ENCODE assay signal across 19 cellular contexts in the genomic region with DNA sequence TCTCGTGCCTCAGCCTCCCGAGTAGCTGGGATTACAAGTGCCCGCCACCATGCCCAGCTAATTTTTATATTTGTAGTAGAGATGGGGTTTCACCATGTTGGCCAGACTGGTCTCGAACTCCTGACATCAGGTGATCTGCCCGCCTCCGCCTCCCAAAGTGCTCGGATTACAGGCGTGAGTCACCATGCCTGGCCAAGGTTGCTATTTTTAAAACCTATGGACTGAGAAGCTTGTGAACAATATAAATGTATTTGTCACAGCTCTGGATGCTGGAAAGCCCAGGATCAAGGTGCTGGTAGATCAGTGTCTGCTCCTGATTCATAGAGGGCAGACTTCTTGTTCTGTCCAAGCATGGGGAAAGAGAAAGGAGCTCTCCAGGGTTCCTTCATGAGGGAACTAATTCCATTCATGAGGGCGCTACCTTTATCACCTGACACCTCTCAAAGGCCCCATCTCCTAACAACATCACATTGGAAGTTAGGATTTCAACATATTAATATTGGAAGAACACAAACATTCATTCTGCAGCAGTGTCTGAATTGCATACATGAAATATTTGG. TPM values are rescaled to one million over a fixed set of nuclear protein-coding genes. Genes with fewer than 3 reads are reported as not detected.
DNase-seq lines count a peak whose midpoint lies in the region; ATAC-seq and TF ChIP-seq lines count a peak whose summit lies in the region.
"Had no signal": no experiment of that assay in that cellular context is flagged by ENCODE, and none has a peak within 500 bp of the region (broad histone marks: within the 10 kb centered on the region; RNA-seq: fewer than 3 reads in every experiment).

No MANE protein-coding gene starts in this region.

- H3K27me3 ChIP-seq in osteoblast (ENCODE audit: insufficient read depth, low read length), result no peaks in the 10 kb centered on the region
- H3K27me3 ChIP-seq: esophagus squamous epithelium, hepatocyte, right lobe of liver, uterus had no signal

- no peaks in the 10 kb centered on the region for H3K9me3 ChIP-seq in osteoblast (ENCODE audit: low read depth, low read length)
- H3K9me3 ChIP-seq: esophagus squamous epithelium, right lobe of liver, uterus had no signal

- H3K27me3 Mint-ChIP-seq in activated T-cell treated with anti-CD3 and anti-CD28 coated beads, Interleukin-2, amount 50 U/mL, for 72 hours (ENCODE audit: low read depth), result no peaks in the 10 kb centered on the region
- H3K27me3 Mint-ChIP-seq in activated T-cell treated with anti-CD3 and anti-CD28 coated beads, Interleukin-2, amount 50 U/mL, for 4 hours (ENCODE audit: low read depth), result no peaks in the 10 kb centered on the region
- H3K27me3 Mint-ChIP-seq in endothelial cell (ENCODE audit: unreplicated experiment), result peaks cover 2% of the 10 kb centered on the region

- DNase-seq in activated T-cell treated with anti-CD3 and anti-CD28 coated beads, Interleukin-2, amount 50 U/mL, for 72 hours, result no peak
- no peak for DNase-seq in activated T-cell treated with anti-CD3 and anti-CD28 coated beads, Interleukin-2, amount 50 U/mL, for 4 hours
- DNase-seq in RPMI7951 (ENCODE audit: low read depth) (peak; percentile 24), endothelial cell (ENCODE audit: low spot score) (no peak), NCI-H1105 treated with DMSO at 0.1 percent for 48 hours (lab: John Stamatoyannopoulos, UW) (no peak), osteoblast (ENCODE audit: insufficient read length, low spot score, missing footprints) (no peak)
- DNase-seq in stimulated activated effector memory CD8-positive, alpha-beta T cell treated with anti-CD3 and anti-CD28 coated beads, Interleukin-12 subunit alpha, Interleukin-12 subunit beta, amount 100 ng/mL, for 72 hours (ENCODE audit: low spot score in 2 of 2), result no peak
- DNase-seq: ACHN, activated gamma-delta T cell, esophagus squamous epithelium, KG1, NCI-H1417 treated with DMSO at 0.1 percent for 48 hours, right lobe of liver, uterus had no signal

- H3K27ac Mint-ChIP-seq in activated T-cell treated with anti-CD3 and anti-CD28 coated beads, Interleukin-2, amount 50 U/mL, for 72 hours, result peak overlapping the region; percentile 0
- H3K27ac Mint-ChIP-seq in endothelial cell (ENCODE audit: unreplicated experiment), result no peak overlapping the region
- H3K27ac Mint-ChIP-seq in stimulated activated effector memory CD8-positive, alpha-beta T cell treated with anti-CD3 and anti-CD28 coated beads, Interleukin-12 subunit alpha, Interleukin-12 subunit beta, amount 100 ng/mL, for 72 hours, result peak overlapping the region; percentile 52

- TF ChIP-seq CTCF in endothelial cell (IDR thresholded peaks at IDR 0.05; ENCODE audit: unreplicated experiment), result no peak
- no peak for TF ChIP-seq CTCF in osteoblast (IDR thresholded peaks at IDR 0.05; ENCODE audit: extremely low read depth, low read depth, low read length)

- H3K9me3 Mint-ChIP-seq in activated T-cell treated with anti-CD3 and anti-CD28 coated beads, Interleukin-2, amount 50 U/mL, for 72 hours, result no peaks in the 10 kb centered on the region
- H3K9me3 Mint-ChIP-seq in activated T-cell treated with anti-CD3 and anti-CD28 coated beads, Interleukin-2, amount 50 U/mL, for 4 hours, result no peaks in the 10 kb centered on the region
- no peaks in the 10 kb centered on the region for H3K9me3 Mint-ChIP-seq in endothelial cell (ENCODE audit: unreplicated experiment)
- H3K9me3 Mint-ChIP-seq in stimulated activated effector memory CD8-positive, alpha-beta T cell treated with anti-CD3 and anti-CD28 coated beads, Interleukin-12 subunit alpha, Interleukin-12 subunit beta, amount 100 ng/mL, for 72 hours, result no peaks in the 10 kb centered on the region

- H3K36me3 Mint-ChIP-seq in activated T-cell treated with anti-CD3 and anti-CD28 coated beads, Interleukin-2, amount 50 U/mL, for 72 hours (ENCODE audit: insufficient read depth in 2 of 2), result peaks cover 26 to 33% of the 10 kb centered on the region in 2 donors
- peaks cover 38% of the 10 kb centered on the region for H3K36me3 Mint-ChIP-seq in activated T-cell treated with anti-CD3 and anti-CD28 coated beads, Interleukin-2, amount 50 U/mL, for 4 hours (ENCODE audit: insufficient read depth)
- H3K36me3 Mint-ChIP-seq in endothelial cell (ENCODE audit: low read depth, unreplicated experiment), result peaks cover 49% of the 10 kb centered on the region
- peaks cover 89% of the 10 kb centered on the region for H3K36me3 Mint-ChIP-seq in stimulated activated effector memory CD8-positive, alpha-beta T cell treated with anti-CD3 and anti-CD28 coated beads, Interleukin-12 subunit alpha, Interleukin-12 subunit beta, amount 100 ng/mL, for 72 hours

- H3K79me2 ChIP-seq in osteoblast (ENCODE audit: insufficient read depth, low read length), result no peaks in the 10 kb centered on the region
- H3K79me2 ChIP-seq: hepatocyte had no signal

- H2AFZ ChIP-seq in osteoblast (ENCODE audit: low read length), result no peak overlapping the region
- H2AFZ ChIP-seq: hepatocyte had no signal

- H4K20me1 ChIP-seq in osteoblast (ENCODE audit: insufficient read depth, low read length), result no peaks in the 10 kb centered on the region

- H3K4me1 Mint-ChIP-seq in activated T-cell treated with anti-CD3 and anti-CD28 coated beads, Interleukin-2, amount 50 U/mL, for 72 hours (ENCODE audit: low read depth), result peaks cover 44% of the 10 kb centered on the region
- H3K4me1 Mint-ChIP-seq in activated T-cell treated with anti-CD3 and anti-CD28 coated beads, Interleukin-2, amount 50 U/mL, for 4 hours (ENCODE audit: low read depth), result peaks cover 24% of the 10 kb centered on the region
- H3K4me1 Mint-ChIP-seq in endothelial cell (ENCODE audit: unreplicated experiment), result peaks cover 25% of the 10 kb centered on the region
- peaks cover 32% of the 10 kb centered on the region for H3K4me1 Mint-ChIP-seq in stimulated activated effector memory CD8-positive, alpha-beta T cell treated with anti-CD3 and anti-CD28 coated beads, Interleukin-12 subunit alpha, Interleukin-12 subunit beta, amount 100 ng/mL, for 72 hours

- peaks cover 6% of the 10 kb centered on the region for H3K4me1 ChIP-seq in osteoblast (ENCODE audit: insufficient read depth, low read length)
- H3K4me1 ChIP-seq: right lobe of liver, uterus had no signal

- no peak overlapping the region for H3K4me2 ChIP-seq in osteoblast (ENCODE audit: insufficient read depth, low read length)
- H3K4me2 ChIP-seq: hepatocyte had no signal

- ATAC-seq in activated T-cell treated with anti-CD3 and anti-CD28 coated beads, Interleukin-2, amount 50 U/mL, for 72 hours (replicated peaks in 1 of 2), result no peak
- no peak for ATAC-seq in activated T-cell treated with anti-CD3 and anti-CD28 coated beads, Interleukin-2, amount 50 U/mL, for 4 hours
- ATAC-seq in stimulated activated effector memory CD8-positive, alpha-beta T cell treated with anti-CD3 and anti-CD28 coated beads, Interleukin-12 subunit alpha, Interleukin-12 subunit beta, amount 100 ng/mL, for 72 hours, result no peak
- no peak for ATAC-seq in HG03469 (IDR thresholded peaks at IDR 0.05; ENCODE audit: unreplicated experiment)
- ATAC-seq: GM12878, right lobe of liver, Right ventricle myocardium inferior had no signal

- H3K4me3 Mint-ChIP-seq in activated T-cell treated with anti-CD3 and anti-CD28 coated beads, Interleukin-2, amount 50 U/mL, for 72 hours, result peak overlapping the region in 1 of 2 donors; percentile 48
- H3K4me3 Mint-ChIP-seq in activated T-cell treated with anti-CD3 and anti-CD28 coated beads, Interleukin-2, amount 50 U/mL, for 4 hours, result no peak overlapping the region
- peak overlapping the region; percentile 63 for H3K4me3 Mint-ChIP-seq in endothelial cell (ENCODE audit: unreplicated experiment)
- H3K4me3 Mint-ChIP-seq in stimulated activated effector memory CD8-positive, alpha-beta T cell treated with anti-CD3 and anti-CD28 coated beads, Interleukin-12 subunit alpha, Interleukin-12 subunit beta, amount 100 ng/mL, for 72 hours, result no peak overlapping the region

- no peak overlapping the region for H3K27ac ChIP-seq in osteoblast (ENCODE audit: low read depth, low read length)
- H3K27ac ChIP-seq: esophagus squamous epithelium, hepatocyte, HL-60, right lobe of liver, uterus had no signal

- peaks cover 10% of the 10 kb centered on the region for H3K36me3 ChIP-seq in osteoblast (ENCODE audit: insufficient read depth, low read length)
- H3K36me3 ChIP-seq: uterus had no signal

- no peak overlapping the region for H3K4me3 ChIP-seq in osteoblast (ENCODE audit: insufficient read depth, low read length)
- H3K4me3 ChIP-seq: esophagus squamous epithelium, GM12878, hepatocyte, right lobe of liver, uterus had no signal

RNA-seq across cellular contexts. Expression of gene CARD8, which starts 16.1 kb away (rescaled TPM):
- 100 to 1,000 TPM; 166 to 201 TPM for total RNA-seq in activated T-cell treated with anti-CD3 and anti-CD28 coated beads, Interleukin-2, amount 50 U/mL, for 72 hours
- 10 to 100 TPM; 47.6 to 55.1 (median 51.3) TPM for total RNA-seq in activated T-cell treated with anti-CD3 and anti-CD28 coated beads, Interleukin-2, amount 50 U/mL, for 4 hours
- total RNA-seq in RPMI7951 (2014; rRNA removed; shearing (Covaris generic)), result 27.2 and 28.1 TPM in 2 replicates
- total RNA-seq in endothelial cell (ENCODE audit: unreplicated experiment), result 210 TPM
- total RNA-seq in osteoblast, result 17.4 and 18.0 TPM in 2 replicates

RNA-seq across cellular contexts. Expression of gene ZNF114, which starts 30.2 kb away (rescaled TPM):
- under 1 TPM in 1 of 2 donors, not detected in 1; 0.14 TPM for total RNA-seq in activated T-cell treated with anti-CD3 and anti-CD28 coated beads, Interleukin-2, amount 50 U/mL, for 72 hours
- under 1 TPM in 2 of 3 donors, not detected in 1; 0.10 to 0.18 TPM for total RNA-seq in activated T-cell treated with anti-CD3 and anti-CD28 coated beads, Interleukin-2, amount 50 U/mL, for 4 hours
- 0.24 and 0.49 TPM in 2 replicates for total RNA-seq in RPMI7951 (2014; rRNA removed; shearing (Covaris generic))
- 12.2 TPM for total RNA-seq in endothelial cell (ENCODE audit: unreplicated experiment)
- under 0.01 and 0.29 TPM in 2 replicates for total RNA-seq in osteoblast
- total RNA-seq: esophagus squamous epithelium had no signal
